8 cellular contexts compared by ENCODE assay signal in the genomic region with DNA sequence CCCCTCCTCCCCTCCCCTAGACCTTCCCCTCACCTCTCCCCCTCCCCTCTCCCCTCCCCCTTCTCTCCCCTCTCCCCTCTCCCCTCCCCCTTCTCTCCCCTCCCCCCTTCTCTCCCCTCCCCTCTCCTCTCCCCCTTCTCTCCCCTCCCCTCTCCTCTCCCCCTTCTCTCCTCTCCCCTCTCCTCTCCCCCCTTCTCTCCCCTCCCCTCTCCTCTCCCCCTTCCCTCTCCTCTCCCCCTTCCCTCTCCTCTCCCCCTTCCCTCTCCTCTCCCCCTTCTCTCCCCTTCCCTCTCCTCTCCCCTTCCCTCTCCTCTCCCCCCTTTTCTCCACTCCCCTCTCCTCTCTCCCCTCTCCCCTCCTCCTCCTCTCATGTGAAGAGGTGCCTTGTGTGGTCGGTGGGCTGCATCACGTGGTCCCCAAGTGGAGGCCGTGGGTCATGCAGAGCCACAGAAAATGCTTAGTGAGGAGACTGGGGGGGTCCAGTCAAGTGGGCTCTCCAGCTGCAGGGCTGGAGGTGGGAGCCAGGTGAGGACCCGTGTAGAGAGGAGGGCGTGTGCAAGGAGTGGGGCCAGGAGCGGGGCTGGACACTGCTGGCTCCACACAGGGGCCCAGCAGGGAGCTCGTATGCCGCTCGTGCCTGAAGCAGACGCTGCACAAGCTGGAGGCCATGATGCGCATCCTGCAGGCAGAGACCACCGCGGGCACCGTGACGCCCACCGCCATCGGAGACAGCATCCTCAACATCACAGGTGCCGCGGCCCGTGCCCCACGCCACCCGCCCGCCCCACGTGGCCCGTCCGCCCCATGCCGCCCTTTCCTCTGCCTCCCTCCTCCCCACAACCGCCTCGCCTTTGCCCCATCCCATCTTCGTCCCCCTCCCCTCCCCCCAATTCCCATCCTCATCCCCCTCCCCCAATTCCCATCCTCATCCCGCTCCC. TPM values are rescaled to one million over a fixed set of nuclear protein-coding genes. Genes with fewer than 3 reads are reported as not detected.
A peak's percentile ranks its signal among the peaks of the same experiment; 100 is the strongest.
DNase-seq lines count a peak whose midpoint lies in the region; ATAC-seq, FAIRE-seq and TF ChIP-seq lines count a peak whose summit lies in the region.
"Not testable (repeated sequence)": the region's sequence is repeated elsewhere in the genome, so short reads cannot be mapped to it uniquely, and the experiment has no call there.

No MANE protein-coding gene starts in this region.

- not testable (repeated sequence) for H4K5ac ChIP-seq in H1 (ENCODE audit: insufficient read length, low read depth, low read length)

- not testable (repeated sequence) for FAIRE-seq in GM19239 (lab: Jason Lieb, UNC); H1 (lab: Jason Lieb, UNC)

- DNase-seq in AG08395 (ENCODE audit: low spot score) (peak; percentile 1), GM19239 (ENCODE audit: insufficient read length, low spot score) (peak; percentile 18), Peyer's patch (peak in 2 of 3 donors; percentile 45 to 53), H1 (ENCODE audit: low read depth in 1 of 2, low spot score in 2 of 2) (peak in 1 of 2 experiments; percentile 55)
- peak; percentile 6 for DNase-seq in activated naive CD4-positive, alpha-beta T cell treated with anti-CD3 and anti-CD28 coated beads for 36 hours
- not testable (repeated sequence) for DNase-seq in left ventricle myocardium superior
- peak in 2 of 10 donors; percentile 0 to 55 for DNase-seq in naive thymus-derived CD8-positive, alpha-beta T cell

- H3K4ac ChIP-seq in H1 (replicated peaks; ENCODE audit: insufficient read length, low read depth, low read length) = not testable (repeated sequence)

- H2BK120ac ChIP-seq in H1 (replicated peaks; ENCODE audit: low read depth, low read length) = not testable (repeated sequence)

- not testable (repeated sequence) for H4K20me1 ChIP-seq in H1 (replicated peaks in 1 of 2; ENCODE audit: control insufficient read depth in 1 of 2, insufficient read depth in 2 of 2, low read length in 2 of 2)

- not testable (repeated sequence) for H3K27me3 Mint-ChIP-seq in activated naive CD4-positive, alpha-beta T cell treated with anti-CD3 and anti-CD28 coated beads for 36 hours (ENCODE audit: low read depth); naive thymus-derived CD8-positive, alpha-beta T cell; stimulated activated memory B cell treated with anti-CD40 and anti-IgM and Interleukin-4, amounts not matched to agents 10 μg/mL and 1 μg/mL and 100 μg/mL, for 72 hours

- not testable (repeated sequence) for H3K9ac ChIP-seq in H1 (replicated peaks in 1 of 4; ENCODE audit: extremely low read depth in 1 of 4, low read depth in 3 of 4, low read length in 3 of 4)

- 87% methylated on average over 6 of the region's 31 CpGs; no CpG with 5 or more reads in 1 of the 2 experiments for WGBS in H1 (ENCODE audit: extremely low coverage in 1 of 2, insufficient coverage in 1 of 2, insufficient read length in 1 of 2, insufficient replicate concordance in 2 of 2, low coverage in 1 of 2, low lambda C conversion rate in 2 of 2, missing lambda C conversion rate in 1 of 2), 2 experiments

- intact Hi-C loops in activated naive CD4-positive, alpha-beta T cell treated with anti-CD3 and anti-CD28 coated beads for 36 hours (cut with micrococcal nuclease); left ventricle myocardium superior (cut with micrococcal nuclease): not testable (repeated sequence)

- POLR2A ChIA-PET in H1 (lab: Charles Lee; ENCODE audit: partially characterized antibody); naive thymus-derived CD8-positive, alpha-beta T cell (lab: Charles Lee): not testable (repeated sequence)

- H4K8ac ChIP-seq in H1 (ENCODE audit: extremely low read depth, insufficient read depth, low read length) = not testable (repeated sequence)

- not testable (repeated sequence) for H3K14ac ChIP-seq in H1 (ENCODE audit: insufficient read length)

- not testable (repeated sequence) for H3K4me3 ChIP-seq in Peyer's patch; H1 (ENCODE audit: extremely low read depth in 1 of 4, insufficient read depth in 2 of 4, low read depth in 3 of 4, low read length in 4 of 4)

- H3K9me3 Mint-ChIP-seq in activated naive CD4-positive, alpha-beta T cell treated with anti-CD3 and anti-CD28 coated beads for 36 hours; naive thymus-derived CD8-positive, alpha-beta T cell; stimulated activated memory B cell treated with anti-CD40 and anti-IgM and Interleukin-4, amounts not matched to agents 10 μg/mL and 1 μg/mL and 100 μg/mL, for 72 hours: not testable (repeated sequence)

- TF ChIP-seq EP300 in H1 (IDR thresholded peaks at IDR 0.05; ENCODE audit: borderline replicate concordance in 1 of 2, low read depth in 2 of 2, low read length in 2 of 2) = not testable (repeated sequence)

- not testable (repeated sequence) for H3K36me3 ChIP-seq in Peyer's patch; H1 (ENCODE audit: control insufficient read depth in 2 of 4, insufficient read depth in 4 of 4, low read length in 3 of 4)

- CTCF ChIA-PET in activated naive CD4-positive, alpha-beta T cell treated with anti-CD3 and anti-CD28 coated beads for 36 hours (lab: Charles Lee); H1 (lab: Charles Lee; ENCODE audit: partially characterized antibody): not testable (repeated sequence)

- not testable (repeated sequence) for H2BK20ac ChIP-seq in H1 (ENCODE audit: low read length)

- H2BK12ac ChIP-seq in H1 (ENCODE audit: low read depth, low read length) = not testable (repeated sequence)

- not testable (repeated sequence) for TF ChIP-seq RAD21 in H1 (IDR thresholded peaks at IDR 0.05 in 1 of 2, conservative IDR thresholded peaks at IDR 0.05 in 1 of 2; ENCODE audit: low read depth in 2 of 2, low read length in 2 of 2)

- H4K91ac ChIP-seq in H1 (replicated peaks; ENCODE audit: insufficient read length, low read length) = not testable (repeated sequence)

- H3K27ac Mint-ChIP-seq in activated naive CD4-positive, alpha-beta T cell treated with anti-CD3 and anti-CD28 coated beads for 36 hours; stimulated activated memory B cell treated with anti-CD40 and anti-IgM and Interleukin-4, amounts not matched to agents 10 μg/mL and 1 μg/mL and 100 μg/mL, for 72 hours: not testable (repeated sequence)
- peak overlapping the region in 7 of 10 donors; percentile 28 to 86 (median 77) for H3K27ac Mint-ChIP-seq in naive thymus-derived CD8-positive, alpha-beta T cell

- H3K23ac ChIP-seq in H1 (ENCODE audit: insufficient read length) = not testable (repeated sequence)

- not testable (repeated sequence) for H3K18ac ChIP-seq in H1 (ENCODE audit: extremely low read depth, low read length)

- not testable (repeated sequence) for H3K36me3 Mint-ChIP-seq in activated naive CD4-positive, alpha-beta T cell treated with anti-CD3 and anti-CD28 coated beads for 36 hours (ENCODE audit: low read depth); naive thymus-derived CD8-positive, alpha-beta T cell; stimulated activated memory B cell treated with anti-CD40 and anti-IgM and Interleukin-4, amounts not matched to agents 10 μg/mL and 1 μg/mL and 100 μg/mL, for 72 hours

- H3K4me3 Mint-ChIP-seq in activated naive CD4-positive, alpha-beta T cell treated with anti-CD3 and anti-CD28 coated beads for 36 hours; stimulated activated memory B cell treated with anti-CD40 and anti-IgM and Interleukin-4, amounts not matched to agents 10 μg/mL and 1 μg/mL and 100 μg/mL, for 72 hours: not testable (repeated sequence)
- H3K4me3 Mint-ChIP-seq in naive thymus-derived CD8-positive, alpha-beta T cell = peak overlapping the region in 1 of 10 donors; percentile 12

- not testable (repeated sequence) for H3K23me2 ChIP-seq in H1 (ENCODE audit: low read depth, low read length)

- not testable (repeated sequence) for H2AFZ ChIP-seq in H1 (ENCODE audit: low read length)

- ATAC-seq in left ventricle myocardium superior = peak; percentile 65
- ATAC-seq in naive thymus-derived CD8-positive, alpha-beta T cell = not testable (repeated sequence)
- peak; percentile 77 for ATAC-seq in stimulated activated memory B cell treated with anti-CD40 and anti-IgM and Interleukin-4, amounts not matched to agents 10 μg/mL and 1 μg/mL and 100 μg/mL, for 72 hours

- not testable (repeated sequence) for H2BK5ac ChIP-seq in H1 (ENCODE audit: low read depth, low read length)

- not testable (repeated sequence) for H3K9me3 ChIP-seq in Peyer's patch; H1 (ENCODE audit: insufficient read depth in 2 of 2, low read depth in 1 of 2, low read length in 1 of 2)

- not testable (repeated sequence) for H3K4me2 ChIP-seq in H1 (ENCODE audit: insufficient read depth in 1 of 2, low read depth in 2 of 2, low read length in 2 of 2)

- H2AK5ac ChIP-seq in H1 (ENCODE audit: low read depth, low read length) = not testable (repeated sequence)

- not testable (repeated sequence) for H3K56ac ChIP-seq in H1 (replicated peaks; ENCODE audit: insufficient read length, low read depth, low read length)

- H3K4me1 Mint-ChIP-seq in activated naive CD4-positive, alpha-beta T cell treated with anti-CD3 and anti-CD28 coated beads for 36 hours (ENCODE audit: low read depth); naive thymus-derived CD8-positive, alpha-beta T cell; stimulated activated memory B cell treated with anti-CD40 and anti-IgM and Interleukin-4, amounts not matched to agents 10 μg/mL and 1 μg/mL and 100 μg/mL, for 72 hours: not testable (repeated sequence)

- not testable (repeated sequence) for H3K79me2 ChIP-seq in H1 (ENCODE audit: control insufficient read depth in 1 of 2, insufficient read depth in 2 of 2, low read length in 2 of 2)

- H3K79me1 ChIP-seq in H1 (ENCODE audit: low read depth, low read length) = not testable (repeated sequence)

- not testable (repeated sequence) for TF ChIP-seq CTCF in Peyer's patch (IDR thresholded peaks at IDR 0.05); H1 (IDR thresholded peaks at IDR 0.05; ENCODE audit: control extremely low read depth in 1 of 3, insufficient read depth in 1 of 3, low read depth in 1 of 3, low read length in 3 of 3)

- H3K4me1 ChIP-seq in Peyer's patch; H1 (replicated peaks in 1 of 4; ENCODE audit: control insufficient read depth in 3 of 4, insufficient read depth in 4 of 4, low read length in 3 of 4): not testable (repeated sequence)

- TF ChIP-seq POLR2A in Peyer's patch (IDR thresholded peaks at IDR 0.05); H1 (IDR thresholded peaks at IDR 0.05; ENCODE audit: control extremely low read depth in 1 of 2, low read depth in 2 of 2, low read length in 2 of 2): not testable (repeated sequence)

- H3K27ac ChIP-seq in Peyer's patch; H1 (ENCODE audit: low read depth, low read length): not testable (repeated sequence)

- H2BK15ac ChIP-seq in H1 (ENCODE audit: low read length) = not testable (repeated sequence)

- H3K27me3 ChIP-seq in Peyer's patch; H1 (replicated peaks in 1 of 4; ENCODE audit: control insufficient read depth in 3 of 4, extremely low read depth in 1 of 4, insufficient read depth in 3 of 4, low read length in 3 of 4): not testable (repeated sequence)

RNA-seq across cellular contexts. Expression of a gene that starts 9.2 kb away (rescaled TPM):
- 100 to 1,000 TPM in 2 of 4 donors, 10 to 100 TPM in 2; 39.2 to 148 (median 90.3) TPM for total RNA-seq in Peyer's patch
- 100 to 1,000 TPM in 1 of 2 experiments, 10 to 100 TPM in 1; 81.4 to 101 TPM for total RNA-seq in activated naive CD4-positive, alpha-beta T cell treated with anti-CD3 and anti-CD28 coated beads for 36 hours
- total RNA-seq in H1 (2021; fragmentation: NEBNext Ultra II Directional; extraction: Animal tissue kit (Norgen Biotek cat#: 25700)) = 85.1 and 97.8 TPM in 2 replicates
- polyA plus RNA-seq in H1 (2011; rRNA removed) = 58.1 and 60.0 TPM in 2 replicates
- polyA plus RNA-seq in H1 (2011; cell fraction: cytosol; rRNA removed) = 65.3 TPM
- 399 TPM for polyA plus RNA-seq in H1 (2011; cell fraction: nucleus; rRNA removed)
- polyA plus RNA-seq in H1 (2012, experiment 1 of 2) = 104 to 149 TPM (median 126 TPM) in 4 replicates
- polyA plus RNA-seq in H1 (2012, experiment 2 of 2) = 59.0 TPM
- polyA plus RNA-seq in H1 (2013, experiment 1 of 2) = 69.4 TPM
- polyA plus RNA-seq in H1 (2013, experiment 2 of 2) = 64.8 TPM
- polyA minus RNA-seq in H1 (2011; rRNA and poly(A)+ RNA removed) = 36.0 and 48.5 TPM in 2 replicates
- 37.4 TPM for polyA minus RNA-seq in H1 (2011; cell fraction: cytosol; rRNA and poly(A)+ RNA removed)
- polyA minus RNA-seq in H1 (2011; cell fraction: nucleus; rRNA and poly(A)+ RNA removed) = 101 TPM
- 46.3 TPM for total RNA-seq in left ventricle myocardium superior
- 100 to 1,000 TPM; 164 to 180 TPM for total RNA-seq in naive thymus-derived CD8-positive, alpha-beta T cell
- 1 to 10 TPM in 1 of 3 donors, under 1 TPM in 2; 0.52 to 6.2 (median 0.54) TPM for polyA plus RNA-seq in naive thymus-derived CD8-positive, alpha-beta T cell

RNA-seq across cellular contexts. Expression of a gene that starts 46.8 kb away (rescaled TPM):
- 100 to 1,000 TPM; 131 to 247 (median 201) TPM for total RNA-seq in Peyer's patch
- 10 to 100 TPM; 52.6 to 53.9 TPM for total RNA-seq in activated naive CD4-positive, alpha-beta T cell treated with anti-CD3 and anti-CD28 coated beads for 36 hours
- total RNA-seq in H1 (2021; fragmentation: NEBNext Ultra II Directional; extraction: Animal tissue kit (Norgen Biotek cat#: 25700)) = 118 and 123 TPM in 2 replicates
- polyA plus RNA-seq in H1 (2011; rRNA removed) = 46.3 and 56.6 TPM in 2 replicates
- 71.2 TPM for polyA plus RNA-seq in H1 (2011; cell fraction: cytosol; rRNA removed)
- 69.2 TPM for polyA plus RNA-seq in H1 (2011; cell fraction: nucleus; rRNA removed)
- 82.7 to 93.1 TPM (median 88.1 TPM) in 4 replicates for polyA plus RNA-seq in H1 (2012, experiment 1 of 2)
- polyA plus RNA-seq in H1 (2012, experiment 2 of 2) = 14.1 TPM
- 53.2 TPM for polyA plus RNA-seq in H1 (2013, experiment 1 of 2)
- 55.1 TPM for polyA plus RNA-seq in H1 (2013, experiment 2 of 2)
- polyA minus RNA-seq in H1 (2011; rRNA and poly(A)+ RNA removed) = 115 and 169 TPM in 2 replicates
- 43.0 TPM for polyA minus RNA-seq in H1 (2011; cell fraction: cytosol; rRNA and poly(A)+ RNA removed)
- polyA minus RNA-seq in H1 (2011; cell fraction: nucleus; rRNA and poly(A)+ RNA removed) = 64.1 TPM
- total RNA-seq in left ventricle myocardium superior = 82.0 TPM
- total RNA-seq in naive thymus-derived CD8-positive, alpha-beta T cell = 10 to 100 TPM; 76.1 to 77.8 TPM
- polyA plus RNA-seq in naive thymus-derived CD8-positive, alpha-beta T cell = 10 to 100 TPM; 25.0 to 35.7 (median 28.2) TPM
